In the genomic region with DNA sequence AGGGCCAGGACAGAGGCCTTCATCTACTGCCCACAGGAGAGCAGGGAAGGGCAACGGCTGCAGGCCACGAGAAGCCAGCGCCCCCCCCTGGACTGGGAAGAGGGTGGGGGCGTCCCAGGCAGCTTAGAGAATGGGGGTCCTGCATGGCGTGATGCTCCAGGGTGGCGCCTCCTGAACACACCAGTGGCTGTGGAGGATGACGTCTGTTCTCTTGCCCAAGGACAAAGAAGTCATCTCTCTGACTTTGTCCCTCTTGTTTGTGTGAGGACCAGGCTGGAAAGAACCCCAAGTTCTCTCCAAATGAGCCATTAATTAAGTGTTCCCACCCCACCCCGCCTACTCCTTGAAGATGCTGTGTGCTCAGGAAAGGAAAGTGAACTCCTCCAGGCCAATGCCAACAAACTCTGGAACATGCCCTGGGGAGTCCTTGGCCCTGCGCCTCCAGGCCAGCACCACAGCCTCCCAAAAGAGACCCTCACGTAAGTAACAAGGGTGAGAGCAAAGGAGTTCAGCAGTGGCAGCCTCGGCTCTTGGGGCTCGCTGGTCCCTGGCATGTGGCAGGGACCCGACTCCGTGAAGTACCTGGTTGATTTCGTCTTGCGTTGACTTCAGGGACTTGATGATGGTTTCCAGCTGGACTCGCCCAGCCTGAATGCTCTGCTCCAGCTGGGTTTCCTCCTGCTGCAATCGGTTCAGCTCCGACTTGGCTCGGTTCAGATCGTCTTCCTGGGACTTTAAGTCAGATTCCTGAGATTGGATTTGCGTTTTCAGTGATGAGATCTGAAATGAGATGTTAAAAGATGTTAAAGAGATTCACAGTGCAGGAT, we compare ENCODE assay signal across 23 cellular contexts.
DNase-seq lines count a peak whose midpoint lies in the region; ATAC-seq, FAIRE-seq and TF ChIP-seq lines count a peak whose summit lies in the region.
"Had no signal": no experiment of that assay in that cellular context is flagged by ENCODE, and none has a peak within 500 bp of the region (broad histone marks: within the 10 kb centered on the region; RNA-seq: fewer than 3 reads in every experiment).

No MANE protein-coding gene starts in this region.

- H3K27ac ChIP-seq in neutrophil = peak overlapping the region; percentile 99
- peak overlapping the region in 3 of 4 donors; percentile 6 to 68 (median 51) for H3K27ac ChIP-seq in upper lobe of left lung
- H3K27ac ChIP-seq in HepG2 (ENCODE audit: extremely low read length, insufficient read depth, low read length) = no peak overlapping the region
- H3K27ac ChIP-seq: BLaER1 treated with 17β-estradiol and CSF1 and Interleukin-3, amounts not matched to agents 10 nM and 100 nM had no signal

- H3K27me3 ChIP-seq in neutrophil = no peaks in the 10 kb centered on the region
- no peaks in the 10 kb centered on the region for H3K27me3 ChIP-seq in upper lobe of left lung
- no peaks in the 10 kb centered on the region for H3K27me3 ChIP-seq in HepG2 (ENCODE audit: control insufficient read depth in 1 of 2, insufficient read depth in 2 of 2, low read length in 2 of 2)
- H3K27me3 ChIP-seq: BLaER1 treated with 17β-estradiol and CSF1 and Interleukin-3, amounts not matched to agents 10 nM and 100 nM; dorsolateral prefrontal cortex had no signal

- no peak for TF ChIP-seq EP300 in upper lobe of left lung (IDR thresholded peaks at IDR 0.05)
- TF ChIP-seq EP300 in HepG2 (IDR thresholded peaks at IDR 0.05; ENCODE audit: low read depth in 2 of 2, low read length in 2 of 2) = no peak
- TF ChIP-seq EP300 in HepG2 (CRISPR knock-in tag; IDR thresholded peaks at IDR 0.05; ENCODE audit: borderline replicate concordance) = no peak

- FAIRE-seq in HepG2 (lab: Jason Lieb, UNC) = no peak
- FAIRE-seq: astrocyte, D721Med, endothelial cell of umbilical vein had no signal

- 0 out of 2 replicates have a peak, but pooled peaks cover 2% of the 10 kb centered on the region for H4K20me1 ChIP-seq in HepG2 (ENCODE audit: insufficient read depth, low read length)

- H3K9me3 ChIP-seq in T-helper 17 cell (ENCODE audit: control insufficient read depth, low read length, poor library complexity, severe bottlenecking) = no peaks in the 10 kb centered on the region
- no peaks in the 10 kb centered on the region for H3K9me3 ChIP-seq in neutrophil
- H3K9me3 ChIP-seq in upper lobe of left lung = no peaks in the 10 kb centered on the region
- H3K9me3 ChIP-seq in HepG2 (ENCODE audit: low read length) = no peaks in the 10 kb centered on the region
- H3K9me3 ChIP-seq: BLaER1 treated with 17β-estradiol and CSF1 and Interleukin-3, amounts not matched to agents 10 nM and 100 nM had no signal

- 90 to 94% methylated on average over 8 to 21 of the region's 22 CpGs for WGBS in upper lobe of left lung, 2 donors
- 97% methylated on average over 18 of the region's 22 CpGs for WGBS in HepG2 (ENCODE audit: low lambda C conversion rate)

- H3K4me1 ChIP-seq in neutrophil (ENCODE audit: control insufficient read depth in 1 of 2, insufficient read depth in 1 of 2, low read depth in 1 of 2, low read length in 1 of 2) (peaks cover 17 to 19% of the 10 kb centered on the region in 2 experiments), upper lobe of left lung (peaks cover 0 to 7% (median 2%) of the 10 kb centered on the region in 4 donors), HepG2 (ENCODE audit: insufficient read depth, low read length) (no peaks in the 10 kb centered on the region)

- in situ Hi-C loops in HepG2 (cut with HindIII; ENCODE audit: extremely low pct_ligation_motif_present, low pct_unique_long_range_greater_than_20kb) = no loop called here

- no peaks in the 10 kb centered on the region for H3K27me3 Mint-ChIP-seq in T-helper 17 cell
- H3K27me3 Mint-ChIP-seq: activated CD4-positive, alpha-beta memory T cell treated with anti-CD3 and anti-CD28 coated beads, Interleukin-2, amount 10 ng/mL, durations not matched to agents 7 days and 5 days; activated naive CD8-positive, alpha-beta T cell treated with anti-CD3 and anti-CD28 coated beads for 36 hours; central memory CD8-positive, alpha-beta T cell; natural killer cell treated with Interleukin-12 subunit alpha and Interleukin-12 subunit beta and Interleukin-15 and Interleukin-18, amount 100 ng/mL, for 72 hours had no signal

- POLR2A ChIA-PET in HepG2 (lab: Yijun Ruan, JAX) = no interaction called here

- no TSS peak for BruUV-seq in HepG2 (replicated peaks; lab: Mats Ljungman, UMichigan)

- H3K4me2 ChIP-seq in HepG2 (ENCODE audit: low read depth, low read length) = no peak overlapping the region
- H3K4me2 ChIP-seq: BLaER1 treated with 17β-estradiol and CSF1 and Interleukin-3, amounts not matched to agents 10 nM and 100 nM had no signal

- H3K36me3 ChIP-seq in neutrophil (peaks cover 76% of the 10 kb centered on the region), upper lobe of left lung (peaks cover 7 to 76% (median 66%) of the 10 kb centered on the region in 4 donors), HepG2 (replicated peaks in 1 of 2; ENCODE audit: control insufficient read depth in 1 of 2, insufficient read depth in 2 of 2, low read length in 2 of 2) (peaks cover 38 to 87% of the 10 kb centered on the region in 2 experiments)

- no peak overlapping the region for H2AFZ ChIP-seq in HepG2 (ENCODE audit: low read length)

- H3K4me1 Mint-ChIP-seq in T-helper 17 cell = peaks cover 6% of the 10 kb centered on the region

- H3K79me2 ChIP-seq in HepG2 (ENCODE audit: insufficient read depth, low read length) = no peaks in the 10 kb centered on the region

- peaks cover 10% of the 10 kb centered on the region for H3K36me3 Mint-ChIP-seq in T-helper 17 cell (ENCODE audit: low read depth)
- H3K36me3 Mint-ChIP-seq: natural killer cell treated with Interleukin-12 subunit alpha and Interleukin-12 subunit beta and Interleukin-15 and Interleukin-18, amount 100 ng/mL, for 72 hours had no signal

- ATAC-seq in T-helper 17 cell (no peak), upper lobe of left lung (ENCODE audit: low FRiP score in 2 of 2) (peak in 1 of 2 donors; percentile 13), HepG2 (no peak), HG03196 (IDR thresholded peaks at IDR 0.05; ENCODE audit: unreplicated experiment) (no peak), HG03039 (IDR thresholded peaks at IDR 0.05; ENCODE audit: unreplicated experiment) (no peak)
- ATAC-seq: left colon had no signal

- TF ChIP-seq RAD21 in HepG2 (CRISPR knock-in tag; IDR thresholded peaks at IDR 0.05) = no peak

- no peak for TF ChIP-seq CTCF in neutrophil (IDR thresholded peaks at IDR 0.05)
- TF ChIP-seq CTCF in upper lobe of left lung (IDR thresholded peaks at IDR 0.05) = no peak
- no peak for TF ChIP-seq CTCF in HepG2 (CRISPR knock-in tag; IDR thresholded peaks at IDR 0.05)

- CTCF ChIA-PET in HepG2 (lab: Yijun Ruan, JAX; ENCODE audit: low intra/inter-chr PET ratio, low total read pairs) = no interaction called here

- H3K4me3 ChIP-seq in neutrophil (ENCODE audit: low read depth in 1 of 2, low read length in 1 of 2) = no peak overlapping the region
- H3K4me3 ChIP-seq in upper lobe of left lung = no peak overlapping the region
- H3K4me3 ChIP-seq in HepG2 (replicated peaks in 1 of 3; ENCODE audit: insufficient read depth in 1 of 3, low read depth in 2 of 3, low read length in 3 of 3) = no peak overlapping the region
- H3K4me3 ChIP-seq: BLaER1 treated with 17β-estradiol and CSF1 and Interleukin-3, amounts not matched to agents 10 nM and 100 nM; dorsolateral prefrontal cortex had no signal

- no peak overlapping the region for H3K9ac ChIP-seq in HepG2 (ENCODE audit: insufficient read depth, low read depth, low read length)
- H3K9ac ChIP-seq: BLaER1 treated with 17β-estradiol and CSF1 and Interleukin-3, amounts not matched to agents 10 nM and 100 nM had no signal

- intact Hi-C loops in cardiac septum (cut with DNase I) = no loop called here
- intact Hi-C loops in HepG2 (cut with micrococcal nuclease; ENCODE audit: unreplicated experiment) = no loop called here

- no peak for DNase-seq in T-helper 17 cell
- peak; percentile 71 for DNase-seq in cardiac septum (ENCODE audit: low spot score)
- peak in 1 of 2 donors; percentile 54 for DNase-seq in upper lobe of left lung
- no peak for DNase-seq in DMS 273 (lab: John Stamatoyannopoulos, UW; ENCODE audit: unreplicated experiment)
- DNase-seq in HepG2 (ENCODE audit: low spot score) = no peak
- DNase-seq: activated CD4-positive, alpha-beta memory T cell treated with anti-CD3 and anti-CD28 coated beads, Interleukin-2, amount 10 ng/mL, durations not matched to agents 7 days and 5 days; activated naive CD8-positive, alpha-beta T cell treated with anti-CD3 and anti-CD28 coated beads for 36 hours; dorsolateral prefrontal cortex; EL; HCEC 1CT; left colon; NCI-H446 treated with DMSO at 0.1 percent for 48 hours; stimulated activated CD8-positive, alpha-beta memory T cell treated with anti-CD3 and anti-CD28 coated beads, Interleukin-4, amount 100 ng/mL, for 48 hours; T-helper 9 cell had no signal

- no peak overlapping the region for H3K4me3 Mint-ChIP-seq in T-helper 17 cell
- H3K4me3 Mint-ChIP-seq: activated CD4-positive, alpha-beta memory T cell treated with anti-CD3 and anti-CD28 coated beads, Interleukin-2, amount 10 ng/mL, durations not matched to agents 7 days and 5 days; activated naive CD8-positive, alpha-beta T cell treated with anti-CD3 and anti-CD28 coated beads for 36 hours; central memory CD8-positive, alpha-beta T cell; natural killer cell treated with Interleukin-12 subunit alpha and Interleukin-12 subunit beta and Interleukin-15 and Interleukin-18, amount 100 ng/mL, for 72 hours had no signal

- peak overlapping the region; percentile 51 for H3K27ac Mint-ChIP-seq in T-helper 17 cell
- H3K27ac Mint-ChIP-seq: activated CD4-positive, alpha-beta memory T cell treated with anti-CD3 and anti-CD28 coated beads, Interleukin-2, amount 10 ng/mL, durations not matched to agents 7 days and 5 days; activated naive CD8-positive, alpha-beta T cell treated with anti-CD3 and anti-CD28 coated beads for 36 hours; natural killer cell treated with Interleukin-12 subunit alpha and Interleukin-12 subunit beta and Interleukin-15 and Interleukin-18, amount 100 ng/mL, for 72 hours had no signal

- TF ChIP-seq POLR2A in upper lobe of left lung (IDR thresholded peaks at IDR 0.05) = no peak
- no peak for TF ChIP-seq POLR2A in HepG2 (IDR thresholded peaks at IDR 0.05; ENCODE audit: insufficient read depth in 1 of 2, low read depth in 2 of 2, low read length in 2 of 2)

TF ChIP-seq in HepG2, 621 proteins besides CTCF, POLR2A, EP300 and RAD21:
- TF ChIP-seq, protein P1, sequence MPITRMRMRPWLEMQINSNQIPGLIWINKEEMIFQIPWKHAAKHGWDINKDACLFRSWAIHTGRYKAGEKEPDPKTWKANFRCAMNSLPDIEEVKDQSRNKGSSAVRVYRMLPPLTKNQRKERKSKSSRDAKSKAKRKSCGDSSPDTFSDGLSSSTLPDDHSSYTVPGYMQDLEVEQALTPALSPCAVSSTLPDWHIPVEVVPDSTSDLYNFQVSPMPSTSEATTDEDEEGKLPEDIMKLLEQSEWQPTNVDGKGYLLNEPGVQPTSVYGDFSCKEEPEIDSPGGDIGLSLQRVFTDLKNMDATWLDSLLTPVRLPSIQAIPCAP (CRISPR knock-in tag; IDR thresholded peaks at IDR 0.05; ENCODE audit: low read depth) = no peak
